14 cellular contexts compared by ENCODE assay signal in genomic region chr19:6732803-6733337, GRCh38. TPM values are rescaled to one million over a fixed set of nuclear protein-coding genes. Genes with fewer than 3 reads are reported as not detected.
DNase-seq lines count a peak whose midpoint lies in the region; ATAC-seq and TF ChIP-seq lines count a peak whose summit lies in the region.
"Had no signal": no experiment of that assay in that cellular context is flagged by ENCODE, and none has a peak within 500 bp of the region (broad histone marks: within the 10 kb centered on the region; RNA-seq: fewer than 3 reads in every experiment).

No MANE protein-coding gene starts in this region.

- H3K4me1 ChIP-seq in right cardiac atrium (ENCODE audit: control insufficient read depth, insufficient read depth, low read length) (no peaks in the 10 kb centered on the region), lower lobe of right lung (peaks cover 30% of the 10 kb centered on the region)

- H3K36me3 Mint-ChIP-seq in stimulated activated effector memory CD8-positive, alpha-beta T cell treated with anti-CD3 and anti-CD28 coated beads, Interleukin-12 subunit alpha, Interleukin-12 subunit beta, amount 100 ng/mL, for 72 hours: peaks cover 65% of the 10 kb centered on the region

- H3K9me3 Mint-ChIP-seq in stimulated activated effector memory CD8-positive, alpha-beta T cell treated with anti-CD3 and anti-CD28 coated beads, Interleukin-12 subunit alpha, Interleukin-12 subunit beta, amount 100 ng/mL, for 72 hours: no peaks in the 10 kb centered on the region

- peak overlapping the region; percentile 34 for H3K27ac Mint-ChIP-seq in stimulated activated effector memory CD8-positive, alpha-beta T cell treated with anti-CD3 and anti-CD28 coated beads, Interleukin-12 subunit alpha, Interleukin-12 subunit beta, amount 100 ng/mL, for 72 hours
- H3K27ac Mint-ChIP-seq: CD14-positive monocyte had no signal

- 91% methylated on average over 21 of the region's 21 CpGs for WGBS in right cardiac atrium

- H3K9me3 ChIP-seq in right cardiac atrium (ENCODE audit: control insufficient read depth, low read length) (no peaks in the 10 kb centered on the region), lower lobe of right lung (no peaks in the 10 kb centered on the region)
- H3K9me3 ChIP-seq: HAP-1 had no signal

- peaks cover 32% of the 10 kb centered on the region for H3K4me1 Mint-ChIP-seq in stimulated activated effector memory CD8-positive, alpha-beta T cell treated with anti-CD3 and anti-CD28 coated beads, Interleukin-12 subunit alpha, Interleukin-12 subunit beta, amount 100 ng/mL, for 72 hours

- TF ChIP-seq CTCF in RWPE1 (conservative IDR thresholded peaks at IDR 0.05; ENCODE audit: low read depth): no peak
- no peak for TF ChIP-seq CTCF in lower lobe of right lung (IDR thresholded peaks at IDR 0.05)

- H3K27ac ChIP-seq in right cardiac atrium (ENCODE audit: low read length) (no peak overlapping the region), RWPE1 (peak overlapping the region; percentile 98; the same call in 1 of the 2 replicates), lower lobe of right lung (no peak overlapping the region)

- DNase-seq in right cardiac atrium (peak in 2 of 3 donors; percentile 43 to 46), Right ventricle myocardium inferior (ENCODE audit: missing footprints) (no peak), RWPE1 (ENCODE audit: low spot score) (no peak), lower lobe of right lung (peak; percentile 33), SKM-1 treated with dmso at 0.1 percent for 144 hours (lab: John Stamatoyannopoulos, UW; ENCODE audit: unreplicated experiment) (no peak)
- no peak for DNase-seq in stimulated activated effector memory CD8-positive, alpha-beta T cell treated with anti-CD3 and anti-CD28 coated beads, Interleukin-12 subunit alpha, Interleukin-12 subunit beta, amount 100 ng/mL, for 72 hours (ENCODE audit: low spot score in 2 of 2)
- DNase-seq: GOT3, KBM-7 had no signal

- H3K27me3 ChIP-seq in right cardiac atrium (ENCODE audit: control insufficient read depth, insufficient read depth): no peaks in the 10 kb centered on the region
- H3K27me3 ChIP-seq in lower lobe of right lung (ENCODE audit: low read depth): no peaks in the 10 kb centered on the region

- intact Hi-C loops in right cardiac atrium (cut with DNase I) (loop anchor here in 1 of 4 donors (10.0 kb wide), 1 partner anchor 132 kb away; no protein-coding TSS in a partner anchor), Right ventricle myocardium inferior (cut with DNase I) (no loop called here), lower lobe of right lung (cut with DNase I) (no loop called here)

- CTCF ChIA-PET in RWPE1 (lab: Yijun Ruan, JAX): no interaction called here

- H3K36me3 ChIP-seq in lower lobe of right lung: peaks cover 27% of the 10 kb centered on the region
- H3K36me3 ChIP-seq: HAP-1 had no signal

- no peak for ATAC-seq in right cardiac atrium
- no peak for ATAC-seq in Right ventricle myocardium inferior
- ATAC-seq in lower lobe of right lung: no peak
- no peak for ATAC-seq in stimulated activated effector memory CD8-positive, alpha-beta T cell treated with anti-CD3 and anti-CD28 coated beads, Interleukin-12 subunit alpha, Interleukin-12 subunit beta, amount 100 ng/mL, for 72 hours
- no peak for ATAC-seq in HG02852 (IDR thresholded peaks at IDR 0.05; ENCODE audit: unreplicated experiment)
- ATAC-seq in GM18868 (IDR thresholded peaks at IDR 0.05; ENCODE audit: unreplicated experiment): no peak
- ATAC-seq: GM12878 had no signal

- POLR2A ChIA-PET in RWPE1 (lab: Yijun Ruan, JAX; ENCODE audit: low non-redundant PET): no interaction called here

- no peak overlapping the region for H3K4me3 Mint-ChIP-seq in stimulated activated effector memory CD8-positive, alpha-beta T cell treated with anti-CD3 and anti-CD28 coated beads, Interleukin-12 subunit alpha, Interleukin-12 subunit beta, amount 100 ng/mL, for 72 hours
- H3K4me3 Mint-ChIP-seq: CD14-positive monocyte had no signal

- no peak overlapping the region for H3K4me3 ChIP-seq in right cardiac atrium (ENCODE audit: low read length)
- H3K4me3 ChIP-seq in lower lobe of right lung: no peak overlapping the region
- H3K4me3 ChIP-seq: GM12878, HAP-1 had no signal

RNA-seq across cellular contexts. Expression of gene GPR108, which starts 4.5 kb away (rescaled TPM):
- total RNA-seq in right cardiac atrium (10 to 100 TPM; 28.2 to 38.4 (median 33.0) TPM), Right ventricle myocardium inferior (23.9 TPM), lower lobe of right lung (87.0 TPM)
- 36.8 TPM for polyA plus RNA-seq in right cardiac atrium

RNA-seq across cellular contexts. Expression of gene TRIP10, which starts 6.6 kb away (rescaled TPM):
- total RNA-seq in right cardiac atrium (10 to 100 TPM; 68.8 to 89.5 (median 78.8) TPM), Right ventricle myocardium inferior (147 TPM), lower lobe of right lung (65.8 TPM)
- polyA plus RNA-seq in right cardiac atrium: 92.6 TPM

RNA-seq across cellular contexts. Expression of gene C3, which starts 12.4 kb away (rescaled TPM):
- total RNA-seq in right cardiac atrium: 100 to 1,000 TPM; 136 to 537 (median 382) TPM
- polyA plus RNA-seq in right cardiac atrium: 273 TPM
- total RNA-seq in Right ventricle myocardium inferior: 482 TPM
- 1,321 TPM for total RNA-seq in lower lobe of right lung

RNA-seq across cellular contexts. Expression of gene SH2D3A, which starts 34.4 kb away (rescaled TPM):
- total RNA-seq in right cardiac atrium (under 1 TPM in 2 of 4 donors, not detected in 2; 0.09 to 0.25 TPM), Right ventricle myocardium inferior (not detected), lower lobe of right lung (21.2 TPM)
- 0.54 TPM for polyA plus RNA-seq in right cardiac atrium
- polyA plus RNA-seq: CD14-positive monocyte had no signal

RNA-seq across cellular contexts. Expression of gene VAV1, which starts 39.6 kb away (rescaled TPM):
- total RNA-seq in right cardiac atrium: 1 to 10 TPM; 2.0 to 3.7 (median 3.4) TPM
- 0.84 TPM for polyA plus RNA-seq in right cardiac atrium
- 3.1 TPM for total RNA-seq in Right ventricle myocardium inferior
- total RNA-seq in lower lobe of right lung: 36.2 TPM
- polyA plus RNA-seq: BJ had no signal

Comparison
In these comparisons a context has a peak if more than half of its experiments do, and no peak if none do; other contexts are left out.
1. DNase-seq: peak in right cardiac atrium (2 of 3) and lower lobe of right lung (single experiment); none in Right ventricle myocardium inferior (single experiment), RWPE1 (single experiment), stimulated activated effector memory CD8-positive, alpha-beta T cell treated with anti-CD3 and anti-CD28 coated beads, Interleukin-12 subunit alpha, Interleukin-12 subunit beta, amount 100 ng/mL, for 72 hours (0 of 2) and SKM-1 treated with dmso at 0.1 percent for 144 hours (single experiment).